1 cellular context compared by ENCODE assay signal in the genomic region with DNA sequence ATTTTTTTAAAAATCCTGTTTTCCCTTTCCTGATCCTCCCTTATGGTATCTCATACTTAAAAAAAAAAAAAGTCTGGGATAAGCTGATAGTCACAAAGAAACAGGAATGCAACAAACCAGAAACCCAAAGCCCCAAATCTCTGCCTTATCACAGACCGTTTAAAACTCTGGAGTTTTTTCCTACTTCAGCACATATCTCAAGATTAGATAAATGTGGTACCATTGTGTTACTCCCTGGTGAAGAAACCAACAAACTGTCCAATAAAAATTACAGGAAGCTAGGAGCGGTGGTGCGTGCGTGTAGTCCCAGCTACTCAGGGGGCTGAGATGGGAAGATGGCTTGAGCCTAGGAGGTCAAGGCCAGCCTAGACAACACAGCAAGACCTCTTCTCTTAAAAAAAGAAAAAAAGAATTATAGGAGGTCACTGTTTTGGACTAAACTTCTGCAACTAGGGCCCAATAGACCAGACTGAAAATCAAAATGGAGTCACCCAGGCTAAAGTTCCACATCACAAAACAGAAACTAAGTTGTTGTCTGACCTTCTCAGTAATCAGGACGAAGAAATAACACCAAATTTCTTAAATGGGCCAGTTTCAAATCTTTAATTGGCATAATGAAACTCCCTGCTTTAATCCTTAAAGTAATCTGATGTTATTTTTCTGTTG.
TF ChIP-seq lines count a peak whose summit lies in the region.

No MANE protein-coding gene starts in this region.

TF ChIP-seq in GM12891, 5 proteins besides CTCF, POLR2A, EP300 and RAD21:
- TF ChIP-seq PAX5 (IDR thresholded peaks at IDR 0.05; ENCODE audit: insufficient read depth, low read length, severe bottlenecking) (no peak), POU2F2 (IDR thresholded peaks at IDR 0.05; ENCODE audit: low read depth, low read length) (no peak)
TF ChIP-seq in GM12891: peak in this region for 0.
